8 cellular contexts compared by ENCODE assay signal in genomic region chr4:15681372-15682339, GRCh38. TPM values are rescaled to one million over a fixed set of nuclear protein-coding genes. Genes with fewer than 3 reads are reported as not detected.
DNase-seq lines count a peak whose midpoint lies in the region; ATAC-seq and TF ChIP-seq lines count a peak whose summit lies in the region.

TSS of gene FAM200B (plus strand) at chr4:15681827. CDS start at chr4:15686978, 5,151 bp downstream.

- H3K9ac ChIP-seq in colonic mucosa (ENCODE audit: low read depth in 2 of 2, low read length in 2 of 2) = peak within 1 kb of the TSS; percentile 85 to 97

- H3K9me3 ChIP-seq in BE2C = no peaks in the 10 kb centered on the region
- H3K9me3 ChIP-seq in colonic mucosa = no peaks in the 10 kb centered on the region

- H3K36me3 ChIP-seq in BE2C = peaks cover 5% of the 10 kb centered on the region; the same call in 1 of the 2 replicates
- no peaks in the 10 kb centered on the region for H3K36me3 ChIP-seq in colonic mucosa

- H3K27me3 ChIP-seq in BE2C (no peaks in the 10 kb centered on the region), colonic mucosa (no peaks in the 10 kb centered on the region)

- H3K4me1 ChIP-seq in BE2C (peaks cover 2% of the 10 kb centered on the region; the same call in 1 of the 2 replicates), colonic mucosa (peaks cover 5% of the 10 kb centered on the region)

- H3K27ac ChIP-seq in colonic mucosa = peak within 1 kb of the TSS; percentile 95

- DNase-seq in BE2C = peak; percentile 100
- DNase-seq in GM19240 (ENCODE audit: insufficient read length, low spot score) = peak; percentile 79
- DNase-seq in NCI-H526 (lab: John Stamatoyannopoulos, UW) = peak; percentile 98 to 99
- DNase-seq in activated CD4-positive, alpha-beta T cell treated with anti-CD3 and anti-CD28 coated beads for 48 hours = peak; percentile 100
- DNase-seq in colonic mucosa = peak; percentile 100
- peak; percentile 99 for DNase-seq in kidney tubule cell (ENCODE audit: low spot score)
- peak; percentile 95 to 99 (median 98) for DNase-seq in stimulated activated CD4-positive, alpha-beta T cell treated with anti-CD3 and anti-CD28 coated beads, Interleukin-1b, Interleukin-23, amount 100 ng/mL, for 24 hours (ENCODE audit: low read depth in 4 of 4, low spot score in 1 of 4)

- H3K4me3 ChIP-seq in BE2C (ENCODE audit: low read depth, low read length) = peak within 1 kb of the TSS; percentile 95
- H3K4me3 ChIP-seq in colonic mucosa = peak within 1 kb of the TSS; percentile 65

- intact Hi-C loops in colonic mucosa (cut with DNase I) = no loop called here

- TF ChIP-seq CTCF in BE2C (IDR thresholded peaks at IDR 0.05; ENCODE audit: low read depth, low read length) (no peak), colonic mucosa (IDR thresholded peaks at IDR 0.05) (no peak)

- peak; percentile 88 for ATAC-seq in HG03460 (IDR thresholded peaks at IDR 0.05; ENCODE audit: unreplicated experiment)

RNA-seq across cellular contexts. Expression of gene FAM200B, which starts in this region (rescaled TPM):
- 31.5 TPM for polyA plus RNA-seq in BE2C (2012; ENCODE audit: insufficient read depth, insufficient read length, low read depth)
- total RNA-seq in colonic mucosa = 10 to 100 TPM; 27.3 to 32.2 TPM

Comparison
In these comparisons a context has a peak if more than half of its experiments do, and no peak if none do; other contexts are left out.
1. Peak in every context shown above with its lines: DNase-seq, ATAC-seq, H3K4me3 ChIP-seq and H3K27ac ChIP-seq.